1 cellular context compared by ENCODE assay signal in genomic region chr5:59189482-59189881, GRCh38.
TF ChIP-seq lines count a peak whose summit lies in the region.

No MANE protein-coding gene starts in this region.

TF ChIP-seq in A549, 52 proteins besides CTCF, POLR2A, EP300 and RAD21 (continued from another document):
- TF ChIP-seq BHLHE40 (IDR thresholded peaks at IDR 0.05; ENCODE audit: low read depth, low read length): no peak
